ENCODE assay signal across 1 cellular context in genomic region chr2:238022594-238023157, GRCh38.
TF ChIP-seq lines count a peak whose summit lies in the region.

No MANE protein-coding gene starts in this region.

TF ChIP-seq in IMR-90, 13 proteins besides CTCF, POLR2A, EP300 and RAD21:
- TF ChIP-seq RFX5 (IDR thresholded peaks at IDR 0.05; ENCODE audit: low read depth, low read length) (no peak), USF2 (IDR thresholded peaks at IDR 0.05; ENCODE audit: low read depth, low read length) (no peak), MAFK (IDR thresholded peaks at IDR 0.05; ENCODE audit: low read depth, low read length) (no peak), SMC3 (IDR thresholded peaks at IDR 0.05; ENCODE audit: low read depth, low read length) (no peak), BHLHE40 (IDR thresholded peaks at IDR 0.05; ENCODE audit: low read depth, low read length) (no peak), RCOR1 (IDR thresholded peaks at IDR 0.05; ENCODE audit: insufficient replicate concordance, low read length) (no peak), FOS (IDR thresholded peaks at IDR 0.05; ENCODE audit: low read depth, low read length) (no peak), MAZ (IDR thresholded peaks at IDR 0.05; ENCODE audit: borderline replicate concordance, low read depth, low read length) (no peak), NFE2L2 (IDR thresholded peaks at IDR 0.05; ENCODE audit: low read depth, low read length) (no peak), CHD1 (IDR thresholded peaks at IDR 0.05; ENCODE audit: low read depth, low read length) (no peak), MXI1 (IDR thresholded peaks at IDR 0.05; ENCODE audit: borderline replicate concordance, low read depth, low read length) (no peak), ELK1 (IDR thresholded peaks at IDR 0.05; ENCODE audit: borderline replicate concordance, low read depth, low read length) (no peak), CEBPB (IDR thresholded peaks at IDR 0.05; ENCODE audit: low read depth, low read length) (no peak)
TF ChIP-seq in IMR-90: peak in this region for 0.
